In the genomic region with DNA sequence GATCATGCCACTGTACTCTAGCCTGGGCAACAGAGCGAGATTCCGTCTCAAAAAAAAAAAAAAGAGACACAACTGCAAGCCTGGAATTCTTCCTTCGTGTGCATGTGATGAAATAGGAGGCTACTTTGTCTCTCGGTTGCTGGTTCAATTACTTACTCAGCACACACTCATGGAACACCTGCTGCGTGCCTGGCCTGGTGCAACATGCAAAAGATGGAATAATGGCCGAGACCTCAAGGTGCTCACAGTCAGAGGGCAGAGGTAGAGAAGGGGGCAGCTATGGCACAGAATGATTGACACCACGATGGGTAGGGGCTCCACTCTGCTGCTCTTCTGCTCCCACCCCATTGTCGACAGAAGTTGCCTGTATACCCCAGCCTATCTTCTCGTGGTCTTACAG, we compare ENCODE assay signal across 35 cellular contexts.
"Had no signal": no experiment of that assay in that cellular context is flagged by ENCODE, and none has a peak within 500 bp of the region (broad histone marks: within the 10 kb centered on the region; RNA-seq: fewer than 3 reads in every experiment).

No MANE protein-coding gene starts in this region.

- H3K27me3 ChIP-seq: MG63 had no signal

- H3K36me3 ChIP-seq: MG63 had no signal

- DNase-seq: Karpas-422, Kasumi-1, MG63, MM.1S, MV-4-11, NCI-H1048, NCI-H1092, NCI-H1092 treated with DMSO at 0.1 percent for 48 hours, NCI-H1105, NCI-H1105 treated with DMSO at 0.1 percent for 48 hours, NCI-H1417, NCI-H1417 treated with DMSO at 0.1 percent for 48 hours, NCI-H1436, NCI-H1436 treated with DMSO at 0.1 percent for 48 hours, NCI-H146, NCI-H1694, NCI-H1694 treated with DMSO at 0.1 percent for 48 hours, NCI-H187, NCI-H187 treated with DMSO at 0.1 percent for 48 hours, NCI-H1930, NCI-H2029, NCI-H2029 treated with DMSO at 0.1 percent for 48 hours, NCI-H2081, NCI-H2081 treated with DMSO at 0.1 percent for 48 hours, NCI-H2107, NCI-H2171, NCI-H2171 treated with DMSO at 0.1 percent for 48 hours, NCI-H2227 treated with DMSO at 0.1 percent for 48 hours, NCI-H226, NCI-H345, NCI-H446, NCI-H446 treated with DMSO at 0.1 percent for 48 hours, NCI-H510A, NCI-H510A treated with DMSO at 0.1 percent for 48 hours had no signal

- H3K9me3 ChIP-seq: MG63 had no signal

- H3K27ac ChIP-seq: KMS-11 had no signal

- H3K4me3 ChIP-seq: MG63 had no signal
